In genomic region chrX:12779534-12779933, GRCh38 we compare ENCODE assay signal across 1 cellular context.
A peak's percentile ranks its signal among the peaks of the same experiment; 100 is the strongest.
TF ChIP-seq lines count a peak whose summit lies in the region.

No MANE protein-coding gene starts in this region.

TF ChIP-seq in endothelial cell of umbilical vein, 7 proteins besides CTCF, POLR2A, EP300 and RAD21 (continued from another document):
- TF ChIP-seq JUN (IDR thresholded peaks at IDR 0.05; ENCODE audit: borderline replicate concordance, insufficient read depth, insufficient read length, low read depth) = peak; percentile 24
- no peak for TF ChIP-seq POLR2AphosphoS5 (IDR thresholded peaks at IDR 0.05; ENCODE audit: insufficient read depth, low read depth, low read length)
